22 cellular contexts compared by ENCODE assay signal in the genomic region with DNA sequence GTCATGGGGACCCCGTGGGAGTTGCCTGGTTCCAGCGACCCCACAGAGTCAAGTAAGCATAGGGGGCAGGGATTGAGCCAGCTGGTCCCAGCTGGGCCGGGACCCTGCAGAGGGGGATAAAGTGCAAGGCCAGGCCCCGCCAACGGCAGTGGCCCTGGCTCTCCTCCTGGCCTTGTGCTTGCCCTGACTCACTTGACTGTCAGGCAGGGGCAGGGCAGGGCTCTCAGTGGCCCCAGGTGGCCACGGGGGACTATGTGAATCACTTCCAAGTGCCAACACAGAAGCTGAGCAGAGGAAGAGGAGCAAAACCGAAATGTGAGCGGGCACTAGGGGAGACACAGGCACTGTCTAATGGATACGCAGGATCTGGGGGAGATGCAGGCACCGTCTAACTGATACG. TPM values are rescaled to one million over a fixed set of nuclear protein-coding genes. Genes with fewer than 3 reads are reported as not detected.
A peak's percentile ranks its signal among the peaks of the same experiment; 100 is the strongest.
DNase-seq lines count a peak whose midpoint lies in the region; ATAC-seq, FAIRE-seq and TF ChIP-seq lines count a peak whose summit lies in the region.
"Had no signal": no experiment of that assay in that cellular context is flagged by ENCODE, and none has a peak within 500 bp of the region (broad histone marks: within the 10 kb centered on the region; RNA-seq: fewer than 3 reads in every experiment).

No MANE protein-coding gene starts in this region.

- H2AFZ ChIP-seq in HepG2 (ENCODE audit: low read length), result no peak overlapping the region
- H2AFZ ChIP-seq: GM23338 had no signal

- H3K9me3 Mint-ChIP-seq in WTC11, result no peaks in the 10 kb centered on the region
- no peaks in the 10 kb centered on the region for H3K9me3 Mint-ChIP-seq in neural crest cell
- H3K9me3 Mint-ChIP-seq: CD4-positive, alpha-beta memory T cell; GM23338 had no signal

- ATAC-seq in HepG2, result peak; percentile 68
- ATAC-seq in right lobe of liver, result no peak
- ATAC-seq in WTC11, result no peak
- ATAC-seq in HG03565 (IDR thresholded peaks at IDR 0.05; ENCODE audit: unreplicated experiment), result no peak
- ATAC-seq in HG03139 (IDR thresholded peaks at IDR 0.05; ENCODE audit: unreplicated experiment), result no peak
- ATAC-seq: GM12878, GM23338 had no signal

- FAIRE-seq in HepG2 (lab: Jason Lieb, UNC), result no peak
- FAIRE-seq: GM12878, RCC 7860 had no signal

- DNase-seq in HepG2 (ENCODE audit: low spot score), result no peak
- no peak for DNase-seq in right lobe of liver
- DNase-seq in WTC11 (ENCODE audit: low spot score), result no peak
- no peak for DNase-seq in neural crest cell (ENCODE audit: low read depth, low spot score)
- no peak for DNase-seq in stimulated activated CD4-positive, alpha-beta T cell treated with anti-CD3 and anti-CD28 coated beads, Interleukin-1b, Interleukin-23, amount 100 ng/mL, for 48 hours
- DNase-seq in GOT3 (lab: John Stamatoyannopoulos, UW), result no peak
- DNase-seq: 8988T; BE2C; CD4-positive, alpha-beta memory T cell; DMS153; Karpas-422; NCI-H1092 treated with DMSO at 0.1 percent for 48 hours; NCI-H2081; NCI-H446 treated with DMSO at 0.1 percent for 48 hours; SHP77 had no signal

- H3K27me3 Mint-ChIP-seq in WTC11 (ENCODE audit: low read depth) (no peaks in the 10 kb centered on the region), neural crest cell (ENCODE audit: low read depth) (no peaks in the 10 kb centered on the region)
- H3K27me3 Mint-ChIP-seq: CD4-positive, alpha-beta memory T cell had no signal

- CTCF ChIA-PET in HepG2 (lab: Yijun Ruan, JAX; ENCODE audit: low intra/inter-chr PET ratio, low total read pairs) (no interaction called here), WTC11 (lab: Charles Lee) (interaction anchor here (1.4 kb wide), 1 partner anchor 21 kb away, joined by 6 read pairs; a partner anchor contains a TSS)

- H4K20me1 ChIP-seq in HepG2 (ENCODE audit: insufficient read depth, low read length), result no peaks in the 10 kb centered on the region

- intact Hi-C loops in HepG2 (cut with micrococcal nuclease; ENCODE audit: unreplicated experiment), result no loop called here
- intact Hi-C loops in right lobe of liver (cut with DNase I), result no loop called here

- no peaks in the 10 kb centered on the region for H3K79me2 ChIP-seq in HepG2 (ENCODE audit: insufficient read depth, low read length)

- in situ Hi-C loops in HepG2 (cut with HindIII; ENCODE audit: extremely low pct_ligation_motif_present, low pct_unique_long_range_greater_than_20kb), result loop anchor here (5.0 kb wide), 1 partner anchor 45 kb away; no protein-coding TSS in a partner anchor

- H3K36me3 Mint-ChIP-seq in WTC11, result peaks cover 4% of the 10 kb centered on the region; the same call in 1 of the 2 replicates
- H3K36me3 Mint-ChIP-seq in neural crest cell (ENCODE audit: low read depth), result no peaks in the 10 kb centered on the region

- WGBS in HepG2 (ENCODE audit: low lambda C conversion rate), result 53% methylated on average over 9 of the region's 11 CpGs
- 58% methylated on average over 4 of the region's 11 CpGs for WGBS in right lobe of liver (ENCODE audit: insufficient coverage, low coverage, low lambda C conversion rate, missing lambda C conversion rate)

- no peak for TF ChIP-seq EP300 in HepG2 (IDR thresholded peaks at IDR 0.05; ENCODE audit: low read depth in 2 of 2, low read length in 2 of 2)
- no peak for TF ChIP-seq EP300 in HepG2 (CRISPR knock-in tag; IDR thresholded peaks at IDR 0.05; ENCODE audit: borderline replicate concordance)

- peaks cover 0 to 2% of the 10 kb centered on the region in 2 experiments; a peak in 1 of 5 replicates for H3K36me3 ChIP-seq in HepG2 (replicated peaks in 1 of 2; ENCODE audit: control insufficient read depth in 1 of 2, insufficient read depth in 2 of 2, low read length in 2 of 2)
- H3K36me3 ChIP-seq in right lobe of liver, result no peaks in the 10 kb centered on the region

- H3K4me1 ChIP-seq in HepG2 (ENCODE audit: insufficient read depth, low read length) (peaks cover 15% of the 10 kb centered on the region), right lobe of liver (no peaks in the 10 kb centered on the region)
- H3K4me1 ChIP-seq: BE2C had no signal

- POLR2A ChIA-PET in HepG2 (lab: Yijun Ruan, JAX) (no interaction called here), WTC11 (lab: Charles Lee) (no interaction called here)

- H3K27me3 ChIP-seq in HepG2 (ENCODE audit: control insufficient read depth in 1 of 2, insufficient read depth in 2 of 2, low read length in 2 of 2) (no peaks in the 10 kb centered on the region), right lobe of liver (no peaks in the 10 kb centered on the region)
- H3K27me3 ChIP-seq: BE2C had no signal

- H3K4me1 Mint-ChIP-seq in WTC11, result no peaks in the 10 kb centered on the region
- peaks cover 4% of the 10 kb centered on the region for H3K4me1 Mint-ChIP-seq in neural crest cell
- H3K4me1 Mint-ChIP-seq: CD4-positive, alpha-beta memory T cell; GM23338 had no signal

- TF ChIP-seq CTCF in HepG2 (CRISPR knock-in tag; IDR thresholded peaks at IDR 0.05) (no peak), right lobe of liver (IDR thresholded peaks at IDR 0.05) (no peak), WTC11 (IDR thresholded peaks at IDR 0.05) (no peak), neural crest cell (conservative IDR thresholded peaks at IDR 0.05) (no peak)

- no peak for TF ChIP-seq RAD21 in HepG2 (CRISPR knock-in tag; IDR thresholded peaks at IDR 0.05)

- no TSS peak for BruUV-seq in HepG2 (replicated peaks; lab: Mats Ljungman, UMichigan)

- no peaks in the 10 kb centered on the region for H3K9me3 ChIP-seq in HepG2 (ENCODE audit: low read length)
- no peaks in the 10 kb centered on the region for H3K9me3 ChIP-seq in right lobe of liver
- H3K9me3 ChIP-seq: BE2C had no signal

- no peak overlapping the region for H3K27ac ChIP-seq in HepG2 (ENCODE audit: extremely low read length, insufficient read depth, low read length)
- H3K27ac ChIP-seq in right lobe of liver, result no peak overlapping the region
- H3K27ac ChIP-seq: SK-N-MC had no signal

- H3K4me3 Mint-ChIP-seq in WTC11, result no peak overlapping the region
- H3K4me3 Mint-ChIP-seq in neural crest cell, result no peak overlapping the region
- H3K4me3 Mint-ChIP-seq: CD4-positive, alpha-beta memory T cell; GM23338 had no signal

- TF ChIP-seq POLR2A in HepG2 (IDR thresholded peaks at IDR 0.05; ENCODE audit: insufficient read depth in 1 of 2, low read depth in 2 of 2, low read length in 2 of 2) (no peak), right lobe of liver (IDR thresholded peaks at IDR 0.05) (no peak)

- no peak overlapping the region for H3K4me2 ChIP-seq in HepG2 (ENCODE audit: low read depth, low read length)
- H3K4me2 ChIP-seq: GM23338 had no signal

- H3K27ac Mint-ChIP-seq in WTC11 (peak overlapping the region; percentile 39; the same call in 1 of the 2 replicates), neural crest cell (ENCODE audit: unreplicated experiment) (peak overlapping the region; percentile 55)
- H3K27ac Mint-ChIP-seq: GM23338 had no signal

- no peak overlapping the region for H3K9ac ChIP-seq in HepG2 (ENCODE audit: insufficient read depth, low read depth, low read length)

- no peak overlapping the region for H3K4me3 ChIP-seq in HepG2 (replicated peaks in 1 of 3; ENCODE audit: insufficient read depth in 1 of 3, low read depth in 2 of 3, low read length in 3 of 3)
- no peak overlapping the region for H3K4me3 ChIP-seq in right lobe of liver
- H3K4me3 ChIP-seq: GM12878, GM23338, SK-N-MC had no signal

RNA-seq across cellular contexts. Expression of a gene that starts 21.6 kb away (rescaled TPM):
- total RNA-seq in HepG2 (2016; rRNA removed; fragmentation: Illumina TruSeq; extraction: Trizol) (20.6 and 24.8 TPM in 2 replicates), right lobe of liver (10 to 100 TPM in 4 of 6 experiments, 1 to 10 TPM in 2; 8.6 to 15.1 (median 10.5) TPM), WTC11 (2021) (48.7 to 51.3 TPM (median 49.6 TPM) in 3 replicates), neural crest cell (61.5 and 65.6 TPM in 2 replicates)
- 3.9 and 4.8 TPM in 2 replicates for total RNA-seq in HepG2 (2016; cell fraction: cytosol; rRNA removed; fragmentation: Illumina TruSeq; extraction: Trizol; ENCODE audit: low read depth)
- total RNA-seq in HepG2 (2016; cell fraction: insoluble cytoplasmic fraction; rRNA removed; fragmentation: Illumina TruSeq; extraction: Trizol), result 21.8 and 23.5 TPM in 2 replicates
- total RNA-seq in HepG2 (2016; cell fraction: membrane; rRNA removed; fragmentation: Illumina TruSeq; extraction: Trizol), result 7.8 and 9.5 TPM in 2 replicates
- total RNA-seq in HepG2 (2016; cell fraction: nucleus; rRNA removed; fragmentation: Illumina TruSeq; extraction: Trizol), result 30.1 and 35.2 TPM in 2 replicates
- 16.6 and 19.5 TPM in 2 replicates for polyA plus RNA-seq in HepG2 (2011; rRNA removed)
- 4.6 and 5.5 TPM in 2 replicates for polyA plus RNA-seq in HepG2 (2011; cell fraction: cytosol; rRNA removed)
- 27.4 and 36.6 TPM in 2 replicates for polyA plus RNA-seq in HepG2 (2011; cell fraction: nucleus; rRNA removed)
- 22.5 and 26.0 TPM in 2 replicates for polyA plus RNA-seq in HepG2 (2012)
- polyA plus RNA-seq in HepG2 (2016; cell fraction: cytosol; fragmentation: Illumina TruSeq; extraction: Trizol; ENCODE audit: low read depth), result 1.2 and 1.9 TPM in 2 replicates
- polyA plus RNA-seq in HepG2 (2016; cell fraction: insoluble cytoplasmic fraction; fragmentation: Illumina TruSeq; extraction: Trizol; ENCODE audit: low read depth), result 22.8 and 23.0 TPM in 2 replicates
- 4.1 and 4.3 TPM in 2 replicates for polyA plus RNA-seq in HepG2 (2016; cell fraction: membrane; fragmentation: Illumina TruSeq; extraction: Trizol; ENCODE audit: low read depth)
- 77.0 and 80.1 TPM in 2 replicates for polyA plus RNA-seq in HepG2 (2016; cell fraction: nucleus; fragmentation: Illumina TruSeq; extraction: Trizol; ENCODE audit: insufficient read depth, low read depth)
- 8.7 and 10.7 TPM in 2 replicates for polyA minus RNA-seq in HepG2 (2011; rRNA and poly(A)+ RNA removed; ENCODE audit: low replicate concordance)
- 3.4 and 5.1 TPM in 2 replicates for polyA minus RNA-seq in HepG2 (2011; cell fraction: cytosol; rRNA and poly(A)+ RNA removed)
- polyA minus RNA-seq in HepG2 (2011; cell fraction: nucleus; rRNA and poly(A)+ RNA removed), result 42.4 and 49.2 TPM in 2 replicates

RNA-seq across cellular contexts. Expression of a gene that starts 25.2 kb away (rescaled TPM):
- total RNA-seq in HepG2 (2016; rRNA removed; fragmentation: Illumina TruSeq; extraction: Trizol) (0.83 and 1.5 TPM in 2 replicates), right lobe of liver (1 to 10 TPM in 2 of 6 experiments, under 1 TPM in 4; 0.35 to 1.1 (median 0.47) TPM), WTC11 (2021) (8.0 to 9.6 TPM (median 8.7 TPM) in 3 replicates), neural crest cell (4.0 and 4.5 TPM in 2 replicates)
- total RNA-seq in HepG2 (2016; cell fraction: cytosol; rRNA removed; fragmentation: Illumina TruSeq; extraction: Trizol; ENCODE audit: low read depth), result 0.09 and 0.20 TPM in 2 replicates
- 0.85 and 1.3 TPM in 2 replicates for total RNA-seq in HepG2 (2016; cell fraction: insoluble cytoplasmic fraction; rRNA removed; fragmentation: Illumina TruSeq; extraction: Trizol)
- total RNA-seq in HepG2 (2016; cell fraction: membrane; rRNA removed; fragmentation: Illumina TruSeq; extraction: Trizol), result 0.62 and 0.65 TPM in 2 replicates
- 1.3 and 1.8 TPM in 2 replicates for total RNA-seq in HepG2 (2016; cell fraction: nucleus; rRNA removed; fragmentation: Illumina TruSeq; extraction: Trizol)
- polyA plus RNA-seq in HepG2 (2011; rRNA removed), result 1.6 and 2.1 TPM in 2 replicates
- 1.1 TPM in 2 replicates for polyA plus RNA-seq in HepG2 (2011; cell fraction: cytosol; rRNA removed)
- 6.4 and 7.0 TPM in 2 replicates for polyA plus RNA-seq in HepG2 (2011; cell fraction: nucleus; rRNA removed)
- polyA plus RNA-seq in HepG2 (2012), result 1.1 and 1.4 TPM in 2 replicates
- polyA plus RNA-seq in HepG2 (2016; cell fraction: cytosol; fragmentation: Illumina TruSeq; extraction: Trizol; ENCODE audit: low read depth), result 0.11 and 0.17 TPM in 2 replicates
- 0.91 and 0.97 TPM in 2 replicates for polyA plus RNA-seq in HepG2 (2016; cell fraction: insoluble cytoplasmic fraction; fragmentation: Illumina TruSeq; extraction: Trizol; ENCODE audit: low read depth)
- polyA plus RNA-seq in HepG2 (2016; cell fraction: membrane; fragmentation: Illumina TruSeq; extraction: Trizol; ENCODE audit: low read depth), result 0.35 and 0.49 TPM in 2 replicates
- 3.4 and 4.1 TPM in 2 replicates for polyA plus RNA-seq in HepG2 (2016; cell fraction: nucleus; fragmentation: Illumina TruSeq; extraction: Trizol; ENCODE audit: insufficient read depth, low read depth)
- polyA minus RNA-seq in HepG2 (2011; rRNA and poly(A)+ RNA removed; ENCODE audit: low replicate concordance), result 2.5 and 40.0 TPM in 2 replicates
- polyA minus RNA-seq in HepG2 (2011; cell fraction: cytosol; rRNA and poly(A)+ RNA removed), result 0.20 and 0.62 TPM in 2 replicates
- 1.5 and 2.2 TPM in 2 replicates for polyA minus RNA-seq in HepG2 (2011; cell fraction: nucleus; rRNA and poly(A)+ RNA removed)

RNA-seq across cellular contexts. Expression of a gene that starts 48.7 kb away (rescaled TPM):
- 0.04 TPM in 1 of 2 replicates, not detected in the other for total RNA-seq in HepG2 (2016; rRNA removed; fragmentation: Illumina TruSeq; extraction: Trizol)
- not detected in 2 replicates for total RNA-seq in HepG2 (2016; cell fraction: cytosol; rRNA removed; fragmentation: Illumina TruSeq; extraction: Trizol; ENCODE audit: low read depth)
- total RNA-seq in HepG2 (2016; cell fraction: insoluble cytoplasmic fraction; rRNA removed; fragmentation: Illumina TruSeq; extraction: Trizol), result 0.04 TPM in 1 of 2 replicates, not detected in the other
- not detected in 2 replicates for total RNA-seq in HepG2 (2016; cell fraction: membrane; rRNA removed; fragmentation: Illumina TruSeq; extraction: Trizol)
- total RNA-seq in HepG2 (2016; cell fraction: nucleus; rRNA removed; fragmentation: Illumina TruSeq; extraction: Trizol), result 0.12 TPM in 1 of 2 replicates, not detected in the other
- polyA plus RNA-seq in HepG2 (2011; rRNA removed), result 0.50 and 0.84 TPM in 2 replicates
- 0.12 and 0.33 TPM in 2 replicates for polyA plus RNA-seq in HepG2 (2011; cell fraction: cytosol; rRNA removed)
- polyA plus RNA-seq in HepG2 (2011; cell fraction: nucleus; rRNA removed), result 2.2 and 2.3 TPM in 2 replicates
- 0.20 and 0.44 TPM in 2 replicates for polyA plus RNA-seq in HepG2 (2012)
- not detected in 2 replicates for polyA plus RNA-seq in HepG2 (2016; cell fraction: cytosol; fragmentation: Illumina TruSeq; extraction: Trizol; ENCODE audit: low read depth)
- not detected in 2 replicates for polyA plus RNA-seq in HepG2 (2016; cell fraction: insoluble cytoplasmic fraction; fragmentation: Illumina TruSeq; extraction: Trizol; ENCODE audit: low read depth)
- not detected in 2 replicates for polyA plus RNA-seq in HepG2 (2016; cell fraction: membrane; fragmentation: Illumina TruSeq; extraction: Trizol; ENCODE audit: low read depth)
- 0.15 TPM in 1 of 2 replicates, not detected in the other for polyA plus RNA-seq in HepG2 (2016; cell fraction: nucleus; fragmentation: Illumina TruSeq; extraction: Trizol; ENCODE audit: insufficient read depth, low read depth)
- 0.19 and 0.34 TPM in 2 replicates for polyA minus RNA-seq in HepG2 (2011; rRNA and poly(A)+ RNA removed; ENCODE audit: low replicate concordance)
- polyA minus RNA-seq in HepG2 (2011; cell fraction: cytosol; rRNA and poly(A)+ RNA removed), result 0.18 TPM in 1 of 2 replicates, not detected in the other
- polyA minus RNA-seq in HepG2 (2011; cell fraction: nucleus; rRNA and poly(A)+ RNA removed), result 0.39 and 0.62 TPM in 2 replicates
- total RNA-seq in right lobe of liver, result under 1 TPM in 5 of 6 experiments, not detected in 1; 0.50 to 0.78 (median 0.58) TPM
- total RNA-seq in WTC11 (2021), result 0.07 TPM in 1 of 3 replicates, not detected in the others
- not detected in 2 replicates for total RNA-seq in neural crest cell
- total RNA-seq: CD4-positive, alpha-beta memory T cell; Daoy had no signal
- polyA plus RNA-seq: CD4-positive, alpha-beta memory T cell had no signal
